16 cellular contexts compared by ENCODE assay signal in the genomic region with DNA sequence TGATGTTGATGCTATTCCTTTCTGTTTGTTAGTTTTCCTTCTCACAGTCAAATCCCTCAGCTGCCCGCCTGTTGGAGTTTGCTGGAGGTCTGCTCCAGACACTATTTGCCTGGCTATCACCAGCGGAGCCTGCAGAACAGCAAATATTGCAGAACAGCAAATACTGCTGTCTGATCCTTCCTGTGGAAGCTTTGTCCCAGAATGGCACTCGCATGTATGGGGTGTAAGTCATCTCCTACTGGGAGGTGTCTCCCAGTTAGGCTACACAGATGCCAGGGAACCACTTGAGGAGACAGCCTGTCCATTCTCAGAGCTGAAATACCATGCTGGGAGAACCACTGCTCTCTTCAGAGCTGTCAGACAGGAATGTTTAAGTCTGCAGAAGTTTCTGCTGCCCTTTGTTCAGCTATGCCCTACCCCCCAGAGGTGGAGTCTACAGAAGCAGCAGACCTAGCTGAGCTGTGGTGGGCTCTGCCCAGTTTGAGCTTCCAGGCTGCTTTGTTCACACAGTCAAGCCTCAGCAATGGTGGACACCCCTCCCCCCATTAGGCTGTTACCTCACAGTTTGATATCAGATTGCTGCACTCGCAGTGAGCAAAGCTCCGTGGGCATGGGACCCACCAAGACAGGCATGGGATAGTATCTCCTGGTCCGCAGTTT.
DNase-seq lines count a peak whose midpoint lies in the region; ATAC-seq and TF ChIP-seq lines count a peak whose summit lies in the region.
"Had no signal": no experiment of that assay in that cellular context is flagged by ENCODE, and none has a peak within 500 bp of the region (broad histone marks: within the 10 kb centered on the region; RNA-seq: fewer than 3 reads in every experiment).

No MANE protein-coding gene starts in this region.

- H3K4me1 ChIP-seq in prostate gland (replicated peaks), result no peaks in the 10 kb centered on the region
- H3K4me1 ChIP-seq: BLaER1 had no signal

- no peak overlapping the region for H3K27ac ChIP-seq in prostate gland
- H3K27ac ChIP-seq: 22Rv1, BLaER1, GM23248 had no signal

- no peak for TF ChIP-seq POLR2A in prostate gland (IDR thresholded peaks at IDR 0.05)

- DNase-seq in DMS53 (lab: John Stamatoyannopoulos, UW) (peak; percentile 9), DMS53 treated with DMSO at 0.1 percent for 48 hours (lab: John Stamatoyannopoulos, UW; ENCODE audit: unreplicated experiment) (no peak), left lobe of liver (ENCODE audit: low spot score) (peak; percentile 43), prostate gland (ENCODE audit: low spot score) (peak; percentile 17), NCI-H526 (lab: John Stamatoyannopoulos, UW) (no peak)
- DNase-seq: CD4-positive, alpha-beta T cell; CD8-positive, alpha-beta memory T cell; DMS 273 treated with DMSO at 0.1 percent for 48 hours; DND-41; GM23248; H7; HCEC 1CT had no signal

- H3K36me3 ChIP-seq in prostate gland, result no peaks in the 10 kb centered on the region
- H3K36me3 ChIP-seq: BLaER1 had no signal

- intact Hi-C loops in prostate gland (cut with DNase I), result no loop called here

- no peaks in the 10 kb centered on the region for H3K27me3 ChIP-seq in prostate gland (replicated peaks; ENCODE audit: insufficient read depth)

- H3K9me3 ChIP-seq in prostate gland, result no peaks in the 10 kb centered on the region

- TF ChIP-seq CTCF in prostate gland (IDR thresholded peaks at IDR 0.05), result no peak

- ATAC-seq in left lobe of liver (peak; percentile 67), HG03457 (IDR thresholded peaks at IDR 0.05; ENCODE audit: unreplicated experiment) (no peak), GM21360 (IDR thresholded peaks at IDR 0.05; ENCODE audit: unreplicated experiment) (no peak)

- 73% methylated on average over 6 of the region's 6 CpGs for whole genome bisulfite sequencing in prostate gland

- no peak overlapping the region for H3K4me3 ChIP-seq in prostate gland
- H3K4me3 ChIP-seq: BLaER1, GM23248 had no signal

Comparison
In these comparisons a context has a peak if more than half of its experiments do, and no peak if none do; other contexts are left out.
1. DNase-seq: peak in DMS53 (single experiment), left lobe of liver (single experiment) and prostate gland (single experiment); none in DMS53 treated with DMSO at 0.1 percent for 48 hours (single experiment) and NCI-H526 (0 of 2).